In genomic region chr12:57516617-57517153, GRCh38 we compare ENCODE assay signal across 13 cellular contexts. TPM values are rescaled to one million over a fixed set of nuclear protein-coding genes. Genes with fewer than 3 reads are reported as not detected.
DNase-seq lines count a peak whose midpoint lies in the region; ATAC-seq and TF ChIP-seq lines count a peak whose summit lies in the region.
"Had no signal": no experiment of that assay in that cellular context is flagged by ENCODE, and none has a peak within 500 bp of the region (broad histone marks: within the 10 kb centered on the region; RNA-seq: fewer than 3 reads in every experiment).

No MANE protein-coding gene starts in this region.

- H3K27me3 Mint-ChIP-seq in MCF 10A (ENCODE audit: insufficient read depth, unreplicated experiment): no peaks in the 10 kb centered on the region
- H3K27me3 Mint-ChIP-seq in activated CD4-positive, alpha-beta memory T cell treated with anti-CD3 and anti-CD28 coated beads, Interleukin-2, amount 10 ng/mL, durations not matched to agents 7 days and 5 days: no peaks in the 10 kb centered on the region
- H3K27me3 Mint-ChIP-seq in glutamatergic neuron (ENCODE audit: unreplicated experiment): peaks cover 25% of the 10 kb centered on the region

- H3K36me3 ChIP-seq in mammary epithelial cell (ENCODE audit: insufficient read depth, low read length): peaks cover 56% of the 10 kb centered on the region
- peaks cover 19 to 61% (median 54%) of the 10 kb centered on the region in 5 donors for H3K36me3 ChIP-seq in subcutaneous abdominal adipose tissue (ENCODE audit: control insufficient read depth in 5 of 5, insufficient read depth in 5 of 5, low read length in 5 of 5)

- no peak overlapping the region for H3K4me2 ChIP-seq in mammary epithelial cell (ENCODE audit: insufficient read depth, low read depth, low read length)

- intact Hi-C loops in MCF 10A (cut with micrococcal nuclease) (no loop called here), mammary epithelial cell (cut with micrococcal nuclease) (no loop called here)

- POLR2A ChIA-PET in MCF 10A (lab: Yijun Ruan, JAX): interaction anchor here (0.6 to 3.0 kb wide), 7 partner anchors 7 to 255 kb away, joined by 3 to 9 read pairs (median 7); partner anchors contain the start of genes DCTN2, EEF1AKMT3 and METTL1
- POLR2A ChIA-PET in activated CD4-positive, alpha-beta memory T cell treated with anti-CD3 and anti-CD28 coated beads, Interleukin-2, amount 10 ng/mL, durations not matched to agents 7 days and 5 days (lab: Charles Lee): interaction anchor here (0.7 to 4.5 kb wide), 4 partner anchors 11 to 40 kb away, joined by 3 to 24 read pairs (median 7); partner anchors contain the start of genes ARHGAP9 and MARS1

- in situ Hi-C loops in mammary epithelial cell (cut with MboI; ENCODE audit: low sequenced_read_pairs in 2 of 2): no loop called here

- H3K27me3 ChIP-seq in mammary epithelial cell (ENCODE audit: insufficient read depth, low read length) (no peaks in the 10 kb centered on the region), subcutaneous abdominal adipose tissue (ENCODE audit: control insufficient read depth in 5 of 5, insufficient read depth in 4 of 5, low read length in 5 of 5) (no peaks in the 10 kb centered on the region)
- H3K27me3 ChIP-seq: dorsolateral prefrontal cortex, upper lobe of left lung had no signal

- H3K9me3 ChIP-seq in mammary epithelial cell (replicated peaks; ENCODE audit: insufficient read depth, low read length) (no peaks in the 10 kb centered on the region), subcutaneous abdominal adipose tissue (ENCODE audit: control insufficient read depth in 5 of 5, low read length in 5 of 5) (no peaks in the 10 kb centered on the region)
- H3K9me3 ChIP-seq: upper lobe of left lung had no signal

- DNase-seq in MCF 10A (ENCODE audit: unreplicated experiment): no peak
- no peak for DNase-seq in mammary epithelial cell
- no peak for DNase-seq in activated CD4-positive, alpha-beta memory T cell treated with anti-CD3 and anti-CD28 coated beads, Interleukin-2, amount 10 ng/mL, durations not matched to agents 7 days and 5 days
- DNase-seq in glutamatergic neuron: no peak
- DNase-seq in stimulated activated CD4-positive, alpha-beta T cell treated with anti-CD3 and anti-CD28 coated beads, Interleukin-2, amount 100 ng/mL, for 48 hours: no peak
- DNase-seq in amniotic stem cell (lab: John Stamatoyannopoulos, UW): no peak
- DNase-seq: dorsolateral prefrontal cortex, MV-4-11, NCI-H82, T-helper 1 cell, upper lobe of left lung had no signal

- H3K27ac ChIP-seq in mammary epithelial cell (ENCODE audit: insufficient read depth, low read depth, low read length): no peak overlapping the region
- peak overlapping the region; percentile 99 for H3K27ac ChIP-seq in subcutaneous abdominal adipose tissue (ENCODE audit: low read depth, low read length)

- no peak overlapping the region for H2AFZ ChIP-seq in mammary epithelial cell (ENCODE audit: low read depth, low read length)

- H3K4me1 Mint-ChIP-seq in MCF 10A (ENCODE audit: insufficient read depth, unreplicated experiment): peaks cover 38% of the 10 kb centered on the region
- peaks cover 33% of the 10 kb centered on the region for H3K4me1 Mint-ChIP-seq in activated CD4-positive, alpha-beta memory T cell treated with anti-CD3 and anti-CD28 coated beads, Interleukin-2, amount 10 ng/mL, durations not matched to agents 7 days and 5 days
- peaks cover 18% of the 10 kb centered on the region for H3K4me1 Mint-ChIP-seq in glutamatergic neuron (ENCODE audit: low read depth, unreplicated experiment)

- H3K4me3 ChIP-seq in mammary epithelial cell (replicated peaks in 1 of 3; ENCODE audit: insufficient read depth in 1 of 3, low read depth in 2 of 3, low read length in 3 of 3) (no peak overlapping the region), subcutaneous abdominal adipose tissue (ENCODE audit: low read depth in 1 of 5, low read length in 5 of 5) (no peak overlapping the region)
- H3K4me3 ChIP-seq: upper lobe of left lung had no signal

- CTCF ChIA-PET in MCF 10A (lab: Yijun Ruan, JAX) (interaction anchor here (0.6 to 3.0 kb wide), 4 partner anchors 11 to 58 kb away, joined by 3 to 12 read pairs (median 6); partner anchors contain the start of gene GLI1), mammary epithelial cell (lab: Charles Lee; ENCODE audit: low non-redundant PET) (no interaction called here)
- CTCF ChIA-PET in activated CD4-positive, alpha-beta memory T cell treated with anti-CD3 and anti-CD28 coated beads, Interleukin-2, amount 10 ng/mL, durations not matched to agents 7 days and 5 days (lab: Charles Lee): interaction anchor here (0.8 to 1.7 kb wide), 3 partner anchors 17 to 58 kb away, joined by 3 to 7 read pairs (median 4); partner anchors contain the start of gene GLI1

- no TSS peak for BruUV-seq in MCF 10A (replicated peaks; lab: Mats Ljungman, UMichigan)
- BruUV-seq in mammary epithelial cell (replicated peaks; lab: Mats Ljungman, UMichigan): no TSS peak

- peaks cover 32% of the 10 kb centered on the region for H3K79me2 ChIP-seq in mammary epithelial cell (ENCODE audit: insufficient read depth, low read length)

- 97% methylated on average over 6 of the region's 11 CpGs for WGBS in mammary epithelial cell (ENCODE audit: low coverage, missing lambda C conversion rate)

- H3K9me3 Mint-ChIP-seq in MCF 10A (ENCODE audit: unreplicated experiment) (no peaks in the 10 kb centered on the region), glutamatergic neuron (ENCODE audit: unreplicated experiment) (peaks cover 41% of the 10 kb centered on the region)
- H3K9me3 Mint-ChIP-seq in activated CD4-positive, alpha-beta memory T cell treated with anti-CD3 and anti-CD28 coated beads, Interleukin-2, amount 10 ng/mL, durations not matched to agents 7 days and 5 days: no peaks in the 10 kb centered on the region

- H3K4me3 Mint-ChIP-seq in MCF 10A (ENCODE audit: unreplicated experiment): no peak overlapping the region
- H3K4me3 Mint-ChIP-seq in activated CD4-positive, alpha-beta memory T cell treated with anti-CD3 and anti-CD28 coated beads, Interleukin-2, amount 10 ng/mL, durations not matched to agents 7 days and 5 days: no peak overlapping the region
- H3K4me3 Mint-ChIP-seq in glutamatergic neuron (ENCODE audit: unreplicated experiment): peak overlapping the region; percentile 95

- no peaks in the 10 kb centered on the region for H4K20me1 ChIP-seq in mammary epithelial cell (ENCODE audit: insufficient read depth, low read length)

- H3K4me1 ChIP-seq in mammary epithelial cell (ENCODE audit: insufficient read depth, low read length): peaks cover 29% of the 10 kb centered on the region
- H3K4me1 ChIP-seq in subcutaneous abdominal adipose tissue (ENCODE audit: control insufficient read depth in 5 of 5, insufficient read depth in 5 of 5, low read length in 5 of 5): peaks cover 15 to 44% (median 40%) of the 10 kb centered on the region in 5 donors

- TF ChIP-seq CTCF in MCF 10A (IDR thresholded peaks at IDR 0.05; ENCODE audit: unreplicated experiment) (no peak), mammary epithelial cell (conservative IDR thresholded peaks at IDR 0.05 in 1 of 2, IDR thresholded peaks at IDR 0.05 in 1 of 2; ENCODE audit: extremely low read depth in 1 of 2, insufficient read depth in 1 of 2, low read depth in 1 of 2, low read length in 2 of 2) (no peak), glutamatergic neuron (IDR thresholded peaks at IDR 0.05; ENCODE audit: partially characterized antibody, unreplicated experiment) (no peak)

- no peak for ATAC-seq in GM18867 (IDR thresholded peaks at IDR 0.05; ENCODE audit: unreplicated experiment)

- no peak overlapping the region for H3K9ac ChIP-seq in mammary epithelial cell (ENCODE audit: insufficient read depth, low read length)
- H3K9ac ChIP-seq in subcutaneous abdominal adipose tissue (ENCODE audit: low read length in 5 of 5): no peak overlapping the region

- dilution Hi-C loops in mammary epithelial cell (cut with HindIII; ENCODE audit: low sequenced_read_pairs): no loop called here

- peak overlapping the region; percentile 98 for H3K27ac Mint-ChIP-seq in MCF 10A (ENCODE audit: low read depth, unreplicated experiment)
- peak overlapping the region; percentile 28 for H3K27ac Mint-ChIP-seq in activated CD4-positive, alpha-beta memory T cell treated with anti-CD3 and anti-CD28 coated beads, Interleukin-2, amount 10 ng/mL, durations not matched to agents 7 days and 5 days
- peak overlapping the region; percentile 81 for H3K27ac Mint-ChIP-seq in glutamatergic neuron (ENCODE audit: unreplicated experiment)

- peaks cover 100% of the 10 kb centered on the region for H3K36me3 Mint-ChIP-seq in MCF 10A (ENCODE audit: insufficient read depth, unreplicated experiment)
- peaks cover 77% of the 10 kb centered on the region for H3K36me3 Mint-ChIP-seq in activated CD4-positive, alpha-beta memory T cell treated with anti-CD3 and anti-CD28 coated beads, Interleukin-2, amount 10 ng/mL, durations not matched to agents 7 days and 5 days (ENCODE audit: low read depth)
- H3K36me3 Mint-ChIP-seq in glutamatergic neuron (ENCODE audit: unreplicated experiment): peaks cover 7% of the 10 kb centered on the region

RNA-seq across cellular contexts. Expression of gene DDIT3, which starts 3.6 kb away (rescaled TPM):
- total RNA-seq in MCF 10A (2022) (156 and 168 TPM in 2 replicates), mammary epithelial cell (10 to 100 TPM; 28.3 to 66.1 TPM), glutamatergic neuron (ENCODE audit: unreplicated experiment) (70.9 TPM)
- polyA plus RNA-seq in mammary epithelial cell: 9.0 TPM
- polyA minus RNA-seq in mammary epithelial cell: 8.0 TPM
- total RNA-seq in activated CD4-positive, alpha-beta memory T cell treated with anti-CD3 and anti-CD28 coated beads, Interleukin-2, amount 10 ng/mL, durations not matched to agents 7 days and 5 days: 10 to 100 TPM; 19.1 to 22.7 TPM

RNA-seq across cellular contexts. Expression of gene MBD6, which starts 5.9 kb away (rescaled TPM):
- total RNA-seq in MCF 10A (2022): 96.5 and 111 TPM in 2 replicates
- 10 to 100 TPM in 1 of 2 donors, 1 to 10 TPM in 1; 4.8 to 69.2 TPM for total RNA-seq in mammary epithelial cell
- polyA plus RNA-seq in mammary epithelial cell: 4.8 TPM
- polyA minus RNA-seq in mammary epithelial cell: 14.9 TPM
- 10 to 100 TPM; 71.7 to 73.4 TPM for total RNA-seq in activated CD4-positive, alpha-beta memory T cell treated with anti-CD3 and anti-CD28 coated beads, Interleukin-2, amount 10 ng/mL, durations not matched to agents 7 days and 5 days
- total RNA-seq in glutamatergic neuron (ENCODE audit: unreplicated experiment): 108 TPM

RNA-seq across cellular contexts. Expression of gene MARS1, which starts 28.8 kb away (rescaled TPM):
- total RNA-seq in MCF 10A (2022) (714 and 762 TPM in 2 replicates), mammary epithelial cell (100 to 1,000 TPM; 240 to 460 TPM), glutamatergic neuron (ENCODE audit: unreplicated experiment) (870 TPM)
- 160 TPM for polyA plus RNA-seq in mammary epithelial cell
- 352 TPM for polyA minus RNA-seq in mammary epithelial cell
- 100 to 1,000 TPM; 262 to 282 TPM for total RNA-seq in activated CD4-positive, alpha-beta memory T cell treated with anti-CD3 and anti-CD28 coated beads, Interleukin-2, amount 10 ng/mL, durations not matched to agents 7 days and 5 days

RNA-seq across cellular contexts. Expression of gene DCTN2, which starts 30.3 kb away (rescaled TPM):
- total RNA-seq in MCF 10A (2022) (149 and 188 TPM in 2 replicates), mammary epithelial cell (100 to 1,000 TPM; 140 to 153 TPM), glutamatergic neuron (ENCODE audit: unreplicated experiment) (484 TPM)
- 151 TPM for polyA plus RNA-seq in mammary epithelial cell
- polyA minus RNA-seq in mammary epithelial cell: 146 TPM
- total RNA-seq in activated CD4-positive, alpha-beta memory T cell treated with anti-CD3 and anti-CD28 coated beads, Interleukin-2, amount 10 ng/mL, durations not matched to agents 7 days and 5 days: 10 to 100 TPM; 80.9 to 85.1 TPM

RNA-seq across cellular contexts. Expression of gene KIF5A, which starts 33.2 kb away (rescaled TPM):
- total RNA-seq in MCF 10A (2022) (0.56 TPM in 2 replicates), mammary epithelial cell (1 to 10 TPM; 1.3 to 2.4 TPM), glutamatergic neuron (ENCODE audit: unreplicated experiment) (314 TPM)
- polyA plus RNA-seq in mammary epithelial cell: 0.46 TPM
- not detected for polyA minus RNA-seq in mammary epithelial cell
- total RNA-seq in activated CD4-positive, alpha-beta memory T cell treated with anti-CD3 and anti-CD28 coated beads, Interleukin-2, amount 10 ng/mL, durations not matched to agents 7 days and 5 days: 1 to 10 TPM in 1 of 2 experiments, under 1 TPM in 1; 0.93 to 1.0 TPM

Comparison
In these comparisons a context has a peak if more than half of its experiments do, and no peak if none do; other contexts are left out.
1. H3K27ac Mint-ChIP-seq: peak in every context shown above with its lines; median percentile 98 in MCF 10A; 81 in glutamatergic neuron; 28 in activated CD4-positive, alpha-beta memory T cell treated with anti-CD3 and anti-CD28 coated beads, Interleukin-2, amount 10 ng/mL, durations not matched to agents 7 days and 5 days.